In the genomic region with DNA sequence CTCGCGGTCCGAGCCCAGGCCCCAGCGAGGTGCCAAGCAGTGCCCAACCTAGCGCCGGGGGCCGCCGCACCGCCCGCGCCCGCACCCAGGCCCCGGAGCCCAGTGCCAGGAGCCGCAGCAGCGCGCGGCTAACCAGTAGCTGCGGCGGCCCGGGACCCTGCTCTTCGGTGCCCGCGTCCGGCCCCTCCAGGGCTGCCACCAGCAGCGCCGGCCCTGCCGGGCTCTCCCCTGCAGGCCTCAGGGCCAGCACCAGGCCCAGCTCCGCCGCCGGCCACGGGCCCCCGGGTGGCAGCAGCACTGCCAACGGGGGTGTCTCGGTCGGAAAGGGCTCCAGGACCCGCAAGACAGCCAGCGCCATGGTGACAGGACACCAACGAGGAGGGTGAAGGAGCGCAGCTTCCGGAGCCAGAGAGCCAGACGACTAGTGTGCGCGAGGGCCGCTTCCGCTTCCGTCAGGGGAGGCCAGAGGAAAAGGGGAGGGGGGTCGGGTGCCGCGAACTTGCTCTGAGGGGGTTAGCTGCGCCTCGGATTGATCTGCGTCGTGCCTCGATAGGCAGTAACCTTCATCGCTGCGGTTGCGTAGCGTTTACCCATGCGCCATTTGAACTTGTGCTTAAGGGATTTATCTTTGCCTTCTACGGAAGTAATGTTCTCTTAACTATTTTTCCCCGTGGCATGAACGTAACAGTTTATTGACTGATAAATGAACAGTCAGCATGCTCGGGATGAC, we compare ENCODE assay signal across 8 cellular contexts. TPM values are rescaled to one million over a fixed set of nuclear protein-coding genes. Genes with fewer than 3 reads are reported as not detected.
DNase-seq lines count a peak whose midpoint lies in the region; ATAC-seq and TF ChIP-seq lines count a peak whose summit lies in the region.

A gene with protein sequence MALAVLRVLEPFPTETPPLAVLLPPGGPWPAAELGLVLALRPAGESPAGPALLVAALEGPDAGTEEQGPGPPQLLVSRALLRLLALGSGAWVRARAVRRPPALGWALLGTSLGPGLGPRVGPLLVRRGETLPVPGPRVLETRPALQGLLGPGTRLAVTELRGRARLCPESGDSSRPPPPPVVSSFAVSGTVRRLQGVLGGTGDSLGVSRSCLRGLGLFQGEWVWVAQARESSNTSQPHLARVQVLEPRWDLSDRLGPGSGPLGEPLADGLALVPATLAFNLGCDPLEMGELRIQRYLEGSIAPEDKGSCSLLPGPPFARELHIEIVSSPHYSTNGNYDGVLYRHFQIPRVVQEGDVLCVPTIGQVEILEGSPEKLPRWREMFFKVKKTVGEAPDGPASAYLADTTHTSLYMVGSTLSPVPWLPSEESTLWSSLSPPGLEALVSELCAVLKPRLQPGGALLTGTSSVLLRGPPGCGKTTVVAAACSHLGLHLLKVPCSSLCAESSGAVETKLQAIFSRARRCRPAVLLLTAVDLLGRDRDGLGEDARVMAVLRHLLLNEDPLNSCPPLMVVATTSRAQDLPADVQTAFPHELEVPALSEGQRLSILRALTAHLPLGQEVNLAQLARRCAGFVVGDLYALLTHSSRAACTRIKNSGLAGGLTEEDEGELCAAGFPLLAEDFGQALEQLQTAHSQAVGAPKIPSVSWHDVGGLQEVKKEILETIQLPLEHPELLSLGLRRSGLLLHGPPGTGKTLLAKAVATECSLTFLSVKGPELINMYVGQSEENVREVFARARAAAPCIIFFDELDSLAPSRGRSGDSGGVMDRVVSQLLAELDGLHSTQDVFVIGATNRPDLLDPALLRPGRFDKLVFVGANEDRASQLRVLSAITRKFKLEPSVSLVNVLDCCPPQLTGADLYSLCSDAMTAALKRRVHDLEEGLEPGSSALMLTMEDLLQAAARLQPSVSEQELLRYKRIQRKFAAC (minus strand): TSS at position 389 of the 730 bp plus-strand sequence. CDS start 31 bp downstream, at position 358.

- peak within 1 kb of the TSS; percentile 97 for H3K27ac Mint-ChIP-seq in stimulated activated effector memory CD8-positive, alpha-beta T cell treated with anti-CD3 and anti-CD28 coated beads, Interleukin-12 subunit alpha, Interleukin-12 subunit beta, amount 100 ng/mL, for 72 hours

- peak within 1 kb of the TSS; percentile 91 for H3K9ac ChIP-seq in KMS-11

- H3K36me3 ChIP-seq in KMS-11 (ENCODE audit: insufficient read depth) (no peaks in the 10 kb centered on the region), Panc1 (ENCODE audit: control insufficient read depth, insufficient read depth, low read length) (no peaks in the 10 kb centered on the region), esophagus squamous epithelium (peaks cover 0 to 2% (median 2%) of the 10 kb centered on the region in 3 donors)

- DNase-seq in DMS153 treated with DMSO at 0.1 percent for 48 hours (lab: John Stamatoyannopoulos, UW; ENCODE audit: unreplicated experiment), result peak; percentile 56
- peak; percentile 51 for DNase-seq in Panc1 (ENCODE audit: low read depth, low spot score)
- DNase-seq in activated T-cell treated with anti-CD3 and anti-CD28 coated beads, Interleukin-2, amount 50 U/mL, for 48 hours, result peak; percentile 95 to 96
- DNase-seq in esophagus squamous epithelium (lab: John Stamatoyannopoulos, UW), result peak; percentile 67
- peak; percentile 84 for DNase-seq in myocyte (ENCODE audit: low read depth)
- peak; percentile 80 to 94 for DNase-seq in stimulated activated effector memory CD8-positive, alpha-beta T cell treated with anti-CD3 and anti-CD28 coated beads, Interleukin-12 subunit alpha, Interleukin-12 subunit beta, amount 100 ng/mL, for 72 hours (ENCODE audit: low spot score in 2 of 2)

- peak in 2 of 4 donors; percentile 36 to 63 for TF ChIP-seq POLR2A in esophagus squamous epithelium (IDR thresholded peaks at IDR 0.05)

- H3K4me1 ChIP-seq in KMS-11 (ENCODE audit: low read depth, poor library complexity, severe bottlenecking) (peaks cover 14% of the 10 kb centered on the region), Panc1 (ENCODE audit: control insufficient read depth, insufficient read depth, low read length) (peaks cover 15% of the 10 kb centered on the region; the same call in 1 of the 2 replicates), esophagus squamous epithelium (peaks cover 28 to 60% (median 29%) of the 10 kb centered on the region in 3 donors)

- H3K9me3 ChIP-seq in Panc1 (ENCODE audit: control insufficient read depth, insufficient read depth, low read depth, low read length) (no peaks in the 10 kb centered on the region), esophagus squamous epithelium (no peaks in the 10 kb centered on the region)

- CTCF ChIA-PET in Panc1 (lab: Charles Lee), result no interaction called here

- POLR2A ChIA-PET in Panc1 (lab: Charles Lee), result interaction anchor here (0.5 to 0.7 kb wide), 5 partner anchors 21 to 1217 kb away, joined by 3 to 8 read pairs (median 5); a partner anchor contains a TSS

- H3K27me3 ChIP-seq in KMS-11 (ENCODE audit: insufficient read depth, low read depth) (no peaks in the 10 kb centered on the region), Panc1 (ENCODE audit: control insufficient read depth, insufficient read depth, low read length) (no peaks in the 10 kb centered on the region), esophagus squamous epithelium (no peaks in the 10 kb centered on the region)

- no peaks in the 10 kb centered on the region for H3K9me3 Mint-ChIP-seq in stimulated activated effector memory CD8-positive, alpha-beta T cell treated with anti-CD3 and anti-CD28 coated beads, Interleukin-12 subunit alpha, Interleukin-12 subunit beta, amount 100 ng/mL, for 72 hours

- no peak within 1 kb of the TSS for H3K4me3 ChIP-seq in KMS-11 (IDR thresholded peaks at IDR 0.05; ENCODE audit: insufficient read depth, low read depth, low read length)
- H3K4me3 ChIP-seq in Panc1 (ENCODE audit: low read depth in 2 of 2, low read length in 2 of 2), result peak within 1 kb of the TSS; percentile 72 to 81
- peak within 1 kb of the TSS; percentile 70 to 96 (median 90) for H3K4me3 ChIP-seq in esophagus squamous epithelium

- peak within 1 kb of the TSS; percentile 93 for H3K4me3 Mint-ChIP-seq in stimulated activated effector memory CD8-positive, alpha-beta T cell treated with anti-CD3 and anti-CD28 coated beads, Interleukin-12 subunit alpha, Interleukin-12 subunit beta, amount 100 ng/mL, for 72 hours

- in situ Hi-C loops in Panc1 (cut with HindIII; ENCODE audit: low pct_unique_long_range_greater_than_20kb, low sequenced_read_pairs), result no loop called here

- intact Hi-C loops in Panc1 (cut with micrococcal nuclease; ENCODE audit: unreplicated experiment) (no loop called here), esophagus squamous epithelium (cut with DNase I) (no loop called here)

- H3K79me2 ChIP-seq in KMS-11 (ENCODE audit: insufficient read depth, low read depth), result peaks cover 11% of the 10 kb centered on the region

- ATAC-seq in GM21786 (IDR thresholded peaks at IDR 0.05; ENCODE audit: unreplicated experiment) (peak; percentile 94), Panc1 (peak; percentile 95)
- ATAC-seq in stimulated activated effector memory CD8-positive, alpha-beta T cell treated with anti-CD3 and anti-CD28 coated beads, Interleukin-12 subunit alpha, Interleukin-12 subunit beta, amount 100 ng/mL, for 72 hours, result peak; percentile 97

- no TSS peak for BruUV-seq in Panc1 (replicated peaks; lab: Mats Ljungman, UMichigan)

- 0% methylated on average over 9 to 10 of the region's 63 CpGs for WGBS in esophagus squamous epithelium, 2 donors

- peak within 1 kb of the TSS; percentile 95 for H3K4me2 ChIP-seq in KMS-11

- H3K4me1 Mint-ChIP-seq in stimulated activated effector memory CD8-positive, alpha-beta T cell treated with anti-CD3 and anti-CD28 coated beads, Interleukin-12 subunit alpha, Interleukin-12 subunit beta, amount 100 ng/mL, for 72 hours, result peaks cover 41% of the 10 kb centered on the region

- TF ChIP-seq CTCF in KMS-11 (conservative IDR thresholded peaks at IDR 0.05; ENCODE audit: low read depth, low read length), result no peak
- no peak for TF ChIP-seq CTCF in Panc1 (IDR thresholded peaks at IDR 0.05)
- peak in 1 of 6 experiments; percentile 3 for TF ChIP-seq CTCF in esophagus squamous epithelium (IDR thresholded peaks at IDR 0.05)

- peaks cover 38% of the 10 kb centered on the region for H3K36me3 Mint-ChIP-seq in stimulated activated effector memory CD8-positive, alpha-beta T cell treated with anti-CD3 and anti-CD28 coated beads, Interleukin-12 subunit alpha, Interleukin-12 subunit beta, amount 100 ng/mL, for 72 hours

- peak within 1 kb of the TSS; percentile 97 for H2AFZ ChIP-seq in KMS-11 (ENCODE audit: low read depth)

- H3K27ac ChIP-seq in KMS-11, result peak within 1 kb of the TSS; percentile 72
- H3K27ac ChIP-seq in Panc1 (ENCODE audit: low read length), result peak within 1 kb of the TSS; percentile 91
- peak within 1 kb of the TSS; percentile 91 to 95 (median 94) for H3K27ac ChIP-seq in esophagus squamous epithelium

- H4K20me1 ChIP-seq in KMS-11 (ENCODE audit: insufficient read depth), result no peaks in the 10 kb centered on the region

RNA-seq across cellular contexts. Expression of the gene that starts here (rescaled TPM):
- total RNA-seq in Panc1 (2021; ENCODE audit: unreplicated experiment) (21.7 TPM), esophagus squamous epithelium (10 to 100 TPM; 11.3 to 21.2 (median 17.1) TPM), myocyte (29.3 and 32.8 TPM in 2 replicates)
- polyA plus RNA-seq in Panc1 (2012; ENCODE audit: insufficient read length), result 20.8 TPM
- polyA plus RNA-seq in myocyte (2012), result 16.5 TPM
